In the genomic region with DNA sequence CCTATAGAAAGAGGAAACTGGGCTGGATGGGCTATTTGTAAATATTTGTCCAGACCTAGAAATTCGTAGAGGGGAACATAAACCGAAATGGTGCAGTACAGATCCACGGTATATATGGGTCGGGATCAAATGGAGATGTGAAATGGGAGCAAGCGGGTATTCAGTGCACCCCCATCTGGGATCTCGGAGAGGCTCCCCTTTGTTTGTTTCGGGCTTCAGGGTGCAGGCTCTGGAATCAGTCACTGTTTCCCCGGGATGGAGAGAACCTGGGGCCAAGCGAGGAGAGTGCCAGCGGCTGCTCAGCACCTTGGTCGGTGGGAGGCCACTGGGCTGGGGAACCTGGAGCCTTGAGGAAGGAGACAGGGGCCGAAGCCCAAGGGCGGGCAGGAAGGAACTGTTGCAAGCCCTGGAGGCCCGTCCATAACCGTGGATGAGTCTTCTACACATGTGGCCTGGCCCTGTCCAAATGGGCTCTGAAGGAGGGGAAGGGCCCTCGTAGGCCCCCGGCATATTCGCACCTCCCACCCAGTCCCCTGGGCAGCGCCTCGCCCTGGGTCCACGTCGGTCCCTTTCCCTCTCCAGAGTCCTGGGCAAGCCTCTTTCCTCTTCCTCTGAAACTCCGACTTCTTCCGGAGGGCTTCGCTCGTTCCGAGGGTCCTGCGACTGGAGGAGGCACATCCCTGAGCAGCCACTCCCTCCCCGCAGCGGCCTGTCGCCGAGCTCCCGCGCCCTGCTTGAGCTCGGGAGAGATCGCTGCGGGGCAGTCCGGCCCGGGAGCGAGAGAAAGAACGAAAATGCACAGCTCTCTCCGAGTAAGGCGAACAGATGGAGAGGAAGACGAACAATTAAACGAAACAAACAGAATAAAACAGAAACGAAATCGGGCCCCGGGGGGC, we compare ENCODE assay signal across 8 cellular contexts. TPM values are rescaled to one million over a fixed set of nuclear protein-coding genes. Genes with fewer than 3 reads are reported as not detected.
DNase-seq lines count a peak whose midpoint lies in the region; ATAC-seq, FAIRE-seq and TF ChIP-seq lines count a peak whose summit lies in the region.

No MANE protein-coding gene starts in this region.

- H3K4me1 ChIP-seq in OCI-LY7 (ENCODE audit: insufficient read depth, low read length, poor library complexity, severe bottlenecking) (peaks cover 34% of the 10 kb centered on the region), esophagus muscularis mucosa (peaks cover 63 to 79% (median 78%) of the 10 kb centered on the region in 4 donors)

- H3K27ac ChIP-seq in OCI-LY7 (ENCODE audit: low read depth, low read length, poor library complexity, severe bottlenecking) (no peak overlapping the region), esophagus muscularis mucosa (replicated peaks in 1 of 4) (peak overlapping the region; percentile 10 to 78 (median 32))

- TF ChIP-seq POLR2A in esophagus muscularis mucosa (IDR thresholded peaks at IDR 0.05; ENCODE audit: low read depth), result no peak
- no peak for TF ChIP-seq POLR2A in GM18505 (IDR thresholded peaks at IDR 0.05; ENCODE audit: borderline replicate concordance, extremely low read depth, insufficient read depth, insufficient read length)

- H4K20me1 ChIP-seq in OCI-LY7 (ENCODE audit: insufficient read depth, low read length), result peaks cover 5% of the 10 kb centered on the region; the same call in 1 of the 2 replicates

- ATAC-seq in GM18505 (IDR thresholded peaks at IDR 0.05; ENCODE audit: unreplicated experiment), result no peak
- ATAC-seq in GM18861 (IDR thresholded peaks at IDR 0.05; ENCODE audit: unreplicated experiment), result no peak

- DNase-seq in OCI-LY7 (ENCODE audit: low spot score) (peak; percentile 9), esophagus muscularis mucosa (ENCODE audit: extremely low spot score) (no peak), retina (peak; percentile 86), COLO829 (ENCODE audit: low spot score) (no peak), D721Med (ENCODE audit: insufficient read length, low spot score) (no peak)

- H3K27me3 ChIP-seq in esophagus muscularis mucosa, result peaks cover 0 to 99% (median 8%) of the 10 kb centered on the region in 4 donors

- no peaks in the 10 kb centered on the region for H3K9me3 ChIP-seq in OCI-LY7 (ENCODE audit: low read length)
- H3K9me3 ChIP-seq in esophagus muscularis mucosa, result no peaks in the 10 kb centered on the region

- TF ChIP-seq CTCF in OCI-LY7 (conservative IDR thresholded peaks at IDR 0.05; ENCODE audit: low read length) (no peak), esophagus muscularis mucosa (IDR thresholded peaks at IDR 0.05) (no peak), D721Med (IDR thresholded peaks at IDR 0.05; ENCODE audit: insufficient read depth, missing control alignments) (no peak)

- peaks cover 10% of the 10 kb centered on the region; the same call in 1 of the 2 replicates for H3K79me2 ChIP-seq in OCI-LY7 (ENCODE audit: insufficient read depth, low read depth, low read length)

- no peaks in the 10 kb centered on the region for H3K9me2 ChIP-seq in OCI-LY7 (ENCODE audit: insufficient read depth, low read length)

- no TSS peak for BruUV-seq in OCI-LY7 (replicated peaks; lab: Mats Ljungman, UMichigan)

- WGBS in esophagus muscularis mucosa, result 44% methylated on average over 45 of the region's 48 CpGs

- peaks cover 17% of the 10 kb centered on the region for H3K36me3 ChIP-seq in OCI-LY7 (ENCODE audit: insufficient read depth, low read length)
- peaks cover 0 to 26% (median 11%) of the 10 kb centered on the region in 4 donors for H3K36me3 ChIP-seq in esophagus muscularis mucosa

- H2AFZ ChIP-seq in OCI-LY7 (ENCODE audit: low read length), result no peak overlapping the region

- no peak for FAIRE-seq in D721Med (lab: Jason Lieb, UNC)

- no peak for TF ChIP-seq EP300 in esophagus muscularis mucosa (IDR thresholded peaks at IDR 0.05)

- POLR2A ChIA-PET in OCI-LY7 (lab: Charles Lee), result no interaction called here

- CTCF ChIA-PET in OCI-LY7 (lab: Charles Lee; ENCODE audit: unreplicated experiment), result no interaction called here

- H3K4me3 ChIP-seq in GM08714 (ENCODE audit: low read length), result peak overlapping the region; percentile 58; the same call in 1 of the 2 replicates
- H3K4me3 ChIP-seq in OCI-LY7 (ENCODE audit: low read depth, low read length, poor library complexity, severe bottlenecking), result peak overlapping the region; percentile 77
- H3K4me3 ChIP-seq in esophagus muscularis mucosa, result peak overlapping the region; percentile 37 to 58 (median 51)

- intact Hi-C loops in OCI-LY7 (cut with micrococcal nuclease; ENCODE audit: unreplicated experiment) (no loop called here), esophagus muscularis mucosa (cut with DNase I) (no loop called here)

- peak overlapping the region; percentile 95 for H3K4me2 ChIP-seq in OCI-LY7 (ENCODE audit: low read length)

RNA-seq across cellular contexts. Expression of gene ISL2, which starts 3.0 kb away (rescaled TPM):
- total RNA-seq in OCI-LY7 (2014; rRNA removed; shearing (Covaris generic)), result 2.8 and 6.2 TPM in 2 replicates
- total RNA-seq in OCI-LY7 (2022), result 11.8 and 12.7 TPM in 2 replicates
- 1 to 10 TPM; 1.8 to 5.1 (median 4.2) TPM for total RNA-seq in esophagus muscularis mucosa

RNA-seq across cellular contexts. Expression of gene ETFA, which starts 28.3 kb away (rescaled TPM):
- 84.8 and 99.4 TPM in 2 replicates for total RNA-seq in OCI-LY7 (2014; rRNA removed; shearing (Covaris generic))
- total RNA-seq in OCI-LY7 (2022), result 126 and 146 TPM in 2 replicates
- 100 to 1,000 TPM in 3 of 4 donors, 10 to 100 TPM in 1; 98.7 to 137 (median 130) TPM for total RNA-seq in esophagus muscularis mucosa

Comparison
In these comparisons a context has a peak if more than half of its experiments do, and no peak if none do; other contexts are left out.
1. DNase-seq: peak in OCI-LY7 (single experiment) and retina (single experiment); none in esophagus muscularis mucosa (single experiment), COLO829 (single experiment) and D721Med (single experiment).
2. Peak in every context shown above with its lines, with median percentiles within 50 percentile points of each other: H3K4me3 ChIP-seq.